Comparison of ENCODE assay signal across 14 cellular contexts in genomic region chr18:12939161-12939560, GRCh38. TPM values are rescaled to one million over a fixed set of nuclear protein-coding genes. Genes with fewer than 3 reads are reported as not detected.
DNase-seq lines count a peak whose midpoint lies in the region; ATAC-seq and TF ChIP-seq lines count a peak whose summit lies in the region.
"Had no signal": no experiment of that assay in that cellular context is flagged by ENCODE, and none has a peak within 500 bp of the region (broad histone marks: within the 10 kb centered on the region; RNA-seq: fewer than 3 reads in every experiment).

No MANE protein-coding gene starts in this region.

- no peaks in the 10 kb centered on the region for H3K9me3 Mint-ChIP-seq in stimulated activated naive B cell treated with anti-CD40 and anti-IgM and Interleukin-4, amounts not matched to agents 10 μg/mL and 1 μg/mL and 100 μg/mL, for 72 hours
- H3K9me3 Mint-ChIP-seq: CD4-positive, alpha-beta T cell had no signal

- ATAC-seq in DND-41 (ENCODE audit: insufficient read depth, low read depth) (peak; percentile 54), GM18505 (IDR thresholded peaks at IDR 0.05; ENCODE audit: unreplicated experiment) (no peak)
- no peak for ATAC-seq in stimulated activated naive B cell treated with anti-CD40 and anti-IgM and Interleukin-4, amounts not matched to agents 10 μg/mL and 1 μg/mL and 100 μg/mL, for 72 hours (replicated peaks)
- ATAC-seq: HepG2 had no signal

- peaks cover 20% of the 10 kb centered on the region for H3K4me1 ChIP-seq in DND-41 (ENCODE audit: insufficient read depth, low read length)
- H3K4me1 ChIP-seq in left ventricle myocardium inferior: no peaks in the 10 kb centered on the region
- peaks cover 5% of the 10 kb centered on the region for H3K4me1 ChIP-seq in osteoblast (ENCODE audit: insufficient read depth, low read length)

- H3K27ac ChIP-seq in DND-41 (ENCODE audit: low read length) (no peak overlapping the region), left ventricle myocardium inferior (replicated peaks) (no peak overlapping the region), osteoblast (ENCODE audit: low read depth, low read length) (no peak overlapping the region)

- no peak overlapping the region for H3K9ac ChIP-seq in DND-41 (ENCODE audit: low read depth, low read length)

- intact Hi-C loops in left ventricle myocardium inferior (cut with micrococcal nuclease): loop anchor here (10.0 kb wide), 1 partner anchor 54 kb away; the partner anchor contains the start of gene PTPN2

- TF ChIP-seq POLR2A in GM18505 (IDR thresholded peaks at IDR 0.05; ENCODE audit: borderline replicate concordance, extremely low read depth, insufficient read depth, insufficient read length): no peak

- H3K79me2 ChIP-seq in DND-41 (ENCODE audit: insufficient read depth, low read length) (no peaks in the 10 kb centered on the region), osteoblast (ENCODE audit: insufficient read depth, low read length) (no peaks in the 10 kb centered on the region)

- H3K4me2 ChIP-seq in DND-41 (ENCODE audit: insufficient read depth, low read length): no peak overlapping the region
- no peak overlapping the region for H3K4me2 ChIP-seq in osteoblast (ENCODE audit: insufficient read depth, low read length)

- no peaks in the 10 kb centered on the region for H3K9me3 ChIP-seq in DND-41 (ENCODE audit: insufficient read depth, low read length, severe bottlenecking)
- no peaks in the 10 kb centered on the region for H3K9me3 ChIP-seq in left ventricle myocardium inferior (replicated peaks)
- H3K9me3 ChIP-seq in osteoblast (ENCODE audit: low read depth, low read length): no peaks in the 10 kb centered on the region
- H3K9me3 ChIP-seq: HAP-1 had no signal

- no peak overlapping the region for H3K4me3 ChIP-seq in DND-41 (ENCODE audit: low read depth in 1 of 2, low read length in 2 of 2)
- no peak overlapping the region for H3K4me3 ChIP-seq in Jurkat, Clone E6-1 (ENCODE audit: low read length)
- H3K4me3 ChIP-seq in left ventricle myocardium inferior: no peak overlapping the region
- no peak overlapping the region for H3K4me3 ChIP-seq in osteoblast (ENCODE audit: insufficient read depth, low read length)
- H3K4me3 ChIP-seq: HAP-1 had no signal

- H3K27ac Mint-ChIP-seq in stimulated activated naive B cell treated with anti-CD40 and anti-IgM and Interleukin-4, amounts not matched to agents 10 μg/mL and 1 μg/mL and 100 μg/mL, for 72 hours: peak overlapping the region; percentile 47
- H3K27ac Mint-ChIP-seq: B cell; CD4-positive, alpha-beta T cell had no signal

- H3K27me3 ChIP-seq in DND-41 (ENCODE audit: insufficient read depth, low read length, poor library complexity) (no peaks in the 10 kb centered on the region), left ventricle myocardium inferior (ENCODE audit: low read depth) (no peaks in the 10 kb centered on the region), osteoblast (ENCODE audit: insufficient read depth, low read length) (no peaks in the 10 kb centered on the region)

- H3K4me1 Mint-ChIP-seq in stimulated activated naive B cell treated with anti-CD40 and anti-IgM and Interleukin-4, amounts not matched to agents 10 μg/mL and 1 μg/mL and 100 μg/mL, for 72 hours: peaks cover 3 to 6% of the 10 kb centered on the region in 2 donors

- H4K20me1 ChIP-seq in DND-41 (ENCODE audit: insufficient read depth, low read length) (no peaks in the 10 kb centered on the region), osteoblast (ENCODE audit: insufficient read depth, low read length) (no peaks in the 10 kb centered on the region)

- H3K27me3 Mint-ChIP-seq in stimulated activated naive B cell treated with anti-CD40 and anti-IgM and Interleukin-4, amounts not matched to agents 10 μg/mL and 1 μg/mL and 100 μg/mL, for 72 hours: peaks cover 5 to 10% of the 10 kb centered on the region in 2 donors

- H2AFZ ChIP-seq in DND-41 (ENCODE audit: low read depth, low read length): no peak overlapping the region
- no peak overlapping the region for H2AFZ ChIP-seq in osteoblast (ENCODE audit: low read length)

- DNase-seq in DND-41 (peak; percentile 53), NCI-H69 (lab: John Stamatoyannopoulos, UW) (peak; percentile 65), left ventricle myocardium inferior (no peak), osteoblast (ENCODE audit: insufficient read length, low spot score, missing footprints) (no peak)
- DNase-seq in Jurkat, Clone E6-1 (ENCODE audit: low read depth, low spot score): peak; percentile 90
- DNase-seq in stimulated activated naive B cell treated with anti-CD40 and anti-IgM and Interleukin-4, amounts not matched to agents 10 μg/mL and 1 μg/mL and 100 μg/mL, for 72 hours: no peak
- DNase-seq: C1 segment of cervical spinal cord; Calu3; CD4-positive, alpha-beta T cell; DMS 273 treated with DMSO at 0.1 percent for 48 hours had no signal

- no peak overlapping the region for H3K4me3 Mint-ChIP-seq in stimulated activated naive B cell treated with anti-CD40 and anti-IgM and Interleukin-4, amounts not matched to agents 10 μg/mL and 1 μg/mL and 100 μg/mL, for 72 hours
- H3K4me3 Mint-ChIP-seq: B cell; CD4-positive, alpha-beta T cell had no signal

- no peaks in the 10 kb centered on the region for H3K36me3 Mint-ChIP-seq in stimulated activated naive B cell treated with anti-CD40 and anti-IgM and Interleukin-4, amounts not matched to agents 10 μg/mL and 1 μg/mL and 100 μg/mL, for 72 hours

- TF ChIP-seq CTCF in DND-41 (IDR thresholded peaks at IDR 0.05; ENCODE audit: borderline replicate concordance, extremely low read depth, low read length, poor library complexity, severe bottlenecking) (no peak), left ventricle myocardium inferior (IDR thresholded peaks at IDR 0.05; ENCODE audit: borderline replicate concordance) (no peak), osteoblast (IDR thresholded peaks at IDR 0.05; ENCODE audit: extremely low read depth, low read depth, low read length) (no peak)

- H3K36me3 ChIP-seq in DND-41 (ENCODE audit: insufficient read depth, low read length) (no peaks in the 10 kb centered on the region), left ventricle myocardium inferior (no peaks in the 10 kb centered on the region), osteoblast (ENCODE audit: insufficient read depth, low read length) (no peaks in the 10 kb centered on the region)
- H3K36me3 ChIP-seq: HAP-1 had no signal

RNA-seq across cellular contexts. Expression of gene SEH1L, which starts 8.7 kb away (rescaled TPM):
- polyA plus RNA-seq in Jurkat, Clone E6-1 (2012; ENCODE audit: insufficient read depth, insufficient read length): 65.4 TPM
- 18.1 TPM for total RNA-seq in left ventricle myocardium inferior
- total RNA-seq in osteoblast: 45.7 and 51.0 TPM in 2 replicates

RNA-seq across cellular contexts. Expression of gene CEP192, which starts 52.0 kb away (rescaled TPM):
- polyA plus RNA-seq in Jurkat, Clone E6-1 (2012; ENCODE audit: insufficient read depth, insufficient read length): 24.8 TPM
- total RNA-seq in left ventricle myocardium inferior: 25.6 TPM
- 29.7 and 29.8 TPM in 2 replicates for total RNA-seq in osteoblast

RNA-seq across cellular contexts. Expression of gene PTPN2, which starts 55.1 kb away (rescaled TPM):
- 107 TPM for polyA plus RNA-seq in Jurkat, Clone E6-1 (2012; ENCODE audit: insufficient read depth, insufficient read length)
- total RNA-seq in left ventricle myocardium inferior: 11.0 TPM
- total RNA-seq in osteoblast: 34.2 and 37.6 TPM in 2 replicates

Comparison
In these comparisons a context has a peak if more than half of its experiments do, and no peak if none do; other contexts are left out.
1. DNase-seq: peak in DND-41 (single experiment), Jurkat, Clone E6-1 (single experiment) and NCI-H69 (single experiment); none in stimulated activated naive B cell treated with anti-CD40 and anti-IgM and Interleukin-4, amounts not matched to agents 10 μg/mL and 1 μg/mL and 100 μg/mL, for 72 hours (single experiment), left ventricle myocardium inferior (single experiment) and osteoblast (single experiment).